2 cellular contexts compared by ENCODE assay signal in the genomic region with DNA sequence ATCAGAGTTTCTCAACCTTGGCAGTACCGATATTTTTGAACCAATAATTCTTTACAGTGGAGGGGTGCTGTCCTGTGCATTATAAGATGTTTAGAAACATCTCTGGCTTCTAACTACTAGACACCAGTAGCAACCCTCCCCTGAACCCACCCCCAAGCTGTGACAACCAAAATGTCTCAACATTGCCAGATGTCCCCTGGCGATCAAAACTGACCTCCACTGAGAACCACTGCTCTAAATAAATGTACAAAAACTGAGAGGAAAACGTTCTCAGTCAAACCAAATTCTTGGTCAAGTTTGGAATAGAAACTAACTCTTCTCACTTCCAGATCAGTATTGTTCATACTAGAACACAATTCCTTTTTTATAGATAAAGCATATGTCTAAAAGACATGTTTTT.
TF ChIP-seq lines count a peak whose summit lies in the region.

No MANE protein-coding gene starts in this region.

TF ChIP-seq in IMR-90, 13 proteins besides CTCF, POLR2A, EP300 and RAD21:
- TF ChIP-seq FOS (IDR thresholded peaks at IDR 0.05; ENCODE audit: low read depth, low read length) (no peak), CHD1 (IDR thresholded peaks at IDR 0.05; ENCODE audit: low read depth, low read length) (no peak), RCOR1 (IDR thresholded peaks at IDR 0.05; ENCODE audit: insufficient replicate concordance, low read length) (no peak), CEBPB (IDR thresholded peaks at IDR 0.05; ENCODE audit: low read depth, low read length) (no peak), MXI1 (IDR thresholded peaks at IDR 0.05; ENCODE audit: borderline replicate concordance, low read depth, low read length) (no peak), SMC3 (IDR thresholded peaks at IDR 0.05; ENCODE audit: low read depth, low read length) (no peak), ELK1 (IDR thresholded peaks at IDR 0.05; ENCODE audit: borderline replicate concordance, low read depth, low read length) (no peak)
- TF ChIP-seq, protein P1, sequence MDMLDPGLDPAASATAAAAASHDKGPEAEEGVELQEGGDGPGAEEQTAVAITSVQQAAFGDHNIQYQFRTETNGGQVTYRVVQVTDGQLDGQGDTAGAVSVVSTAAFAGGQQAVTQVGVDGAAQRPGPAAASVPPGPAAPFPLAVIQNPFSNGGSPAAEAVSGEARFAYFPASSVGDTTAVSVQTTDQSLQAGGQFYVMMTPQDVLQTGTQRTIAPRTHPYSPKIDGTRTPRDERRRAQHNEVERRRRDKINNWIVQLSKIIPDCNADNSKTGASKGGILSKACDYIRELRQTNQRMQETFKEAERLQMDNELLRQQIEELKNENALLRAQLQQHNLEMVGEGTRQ (IDR thresholded peaks at IDR 0.05; ENCODE audit: low read depth, low read length) = no peak

TF ChIP-seq in SK-N-SH, 30 proteins besides CTCF, POLR2A, EP300 and RAD21:
- TF ChIP-seq GATA2 (CRISPR knock-in tag; IDR thresholded peaks at IDR 0.05) (no peak), IRF3 (IDR thresholded peaks at IDR 0.05; ENCODE audit: low read depth, low read length) (no peak)
